Comparison of ENCODE assay signal across 1 cellular context in the genomic region with DNA sequence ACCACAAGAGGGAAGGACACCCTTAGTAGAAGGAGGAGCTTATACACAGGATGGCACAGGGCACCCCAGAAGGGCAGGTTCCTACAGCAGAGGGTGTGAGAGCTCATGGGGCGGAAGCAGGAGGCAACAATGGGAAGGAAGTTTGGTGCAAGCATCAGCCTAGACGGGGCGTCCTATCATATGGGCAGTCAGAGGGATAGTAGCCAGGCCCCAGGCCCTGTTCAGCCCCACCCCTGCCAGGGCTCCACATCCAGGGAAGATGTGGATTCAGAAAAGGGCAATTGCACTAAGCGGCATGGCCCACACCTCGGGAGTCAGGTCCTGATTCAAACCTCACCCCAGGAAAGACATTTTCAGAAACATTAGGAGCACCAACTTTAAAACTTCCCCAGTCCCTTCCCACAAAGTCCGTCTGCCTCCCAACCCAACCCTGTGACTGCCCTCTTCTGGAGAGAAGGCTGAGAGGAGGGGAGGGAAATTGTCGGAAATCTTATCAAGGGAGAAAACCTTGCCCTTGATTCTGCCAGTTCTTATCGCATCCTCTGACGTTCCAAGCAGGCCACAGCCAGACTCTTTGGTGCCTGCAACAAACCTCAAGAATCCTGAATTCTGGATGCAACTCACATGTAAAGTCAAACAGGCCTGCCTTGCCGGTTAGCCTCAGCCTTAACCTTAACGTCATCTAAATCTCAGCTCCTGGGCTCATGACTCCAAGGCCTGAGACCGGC.
TF ChIP-seq lines count a peak whose summit lies in the region.

No MANE protein-coding gene starts in this region.

TF ChIP-seq in H1, 55 proteins besides CTCF, POLR2A, EP300 and RAD21 (continued from another document):
- TF ChIP-seq TEAD4 (IDR thresholded peaks at IDR 0.05; ENCODE audit: low read depth, low read length): no peak
- TF ChIP-seq NRF1 (IDR thresholded peaks at IDR 0.05; ENCODE audit: low read depth, low read length): no peak
- no peak for TF ChIP-seq YY1 (IDR thresholded peaks at IDR 0.05; ENCODE audit: low read depth, low read length)
- TF ChIP-seq MAFK (IDR thresholded peaks at IDR 0.05; ENCODE audit: low read depth, low read length): no peak
- no peak for TF ChIP-seq HDAC2 (IDR thresholded peaks at IDR 0.05; ENCODE audit: borderline replicate concordance in 1 of 2, low read depth in 2 of 2, low read length in 2 of 2)
